21 cellular contexts compared by ENCODE assay signal in genomic region chr20:63612276-63612931, GRCh38. TPM values are rescaled to one million over a fixed set of nuclear protein-coding genes. Genes with fewer than 3 reads are reported as not detected.
DNase-seq lines count a peak whose midpoint lies in the region; ATAC-seq, FAIRE-seq and TF ChIP-seq lines count a peak whose summit lies in the region.
"Had no signal": no experiment of that assay in that cellular context is flagged by ENCODE, and none has a peak within 500 bp of the region (broad histone marks: within the 10 kb centered on the region; RNA-seq: fewer than 3 reads in every experiment).

No MANE protein-coding gene starts in this region.

- BruUV-seq in GM12878 (replicated peaks; lab: Mats Ljungman, UMichigan), result no TSS peak

- H3K4me2 ChIP-seq in GM12878 (ENCODE audit: control insufficient read depth, insufficient read depth), result no peak overlapping the region
- H3K4me2 ChIP-seq: PC-9 had no signal

- peaks cover 0 to 20% (median 11%) of the 10 kb centered on the region in 7 donors for H3K4me1 Mint-ChIP-seq in naive thymus-derived CD4-positive, alpha-beta T cell

- H3K27ac ChIP-seq in GM12878 (ENCODE audit: control insufficient read depth, insufficient read depth), result no peak overlapping the region
- H3K27ac ChIP-seq in naive thymus-derived CD4-positive, alpha-beta T cell (ENCODE audit: low read depth, low read length), result no peak overlapping the region
- H3K27ac ChIP-seq: coronary artery, PC-9, psoas muscle, VCaP had no signal

- no peak for TF ChIP-seq RAD21 in GM12878 (IDR thresholded peaks at IDR 0.05; ENCODE audit: insufficient read depth, low read depth, low read length)

- H3K79me2 ChIP-seq in GM12878 (ENCODE audit: control insufficient read depth, insufficient read depth, low read length), result peaks cover 1% of the 10 kb centered on the region

- no peaks in the 10 kb centered on the region for H3K27me3 Mint-ChIP-seq in naive thymus-derived CD4-positive, alpha-beta T cell
- H3K27me3 Mint-ChIP-seq: activated CD8-positive, alpha-beta T cell treated with anti-CD3 and anti-CD28 coated beads for 36 hours had no signal

- DNase-seq in D341Med (ENCODE audit: low spot score) (peak; percentile 21), NOMO-1 treated with dmso at 0.1 percent for 144 hours (lab: John Stamatoyannopoulos, UW; ENCODE audit: unreplicated experiment) (peak; percentile 93), GM12878 (ENCODE audit: low read depth, low spot score) (no peak), HuH-7.5 (ENCODE audit: low spot score) (no peak), NCI-H2029 treated with DMSO at 0.1 percent for 48 hours (lab: John Stamatoyannopoulos, UW) (no peak), NCI-H2227 treated with DMSO at 0.1 percent for 48 hours (lab: John Stamatoyannopoulos, UW) (no peak)
- DNase-seq in naive thymus-derived CD4-positive, alpha-beta T cell, result no peak
- DNase-seq: activated CD8-positive, alpha-beta T cell treated with anti-CD3 and anti-CD28 coated beads for 36 hours; DMS 273 treated with DMSO at 0.1 percent for 48 hours; KG1; NCI-H187; NCI-H524 treated with DMSO at 0.1 percent for 48 hours; PC-9; stimulated activated CD4-positive, alpha-beta T cell treated with anti-CD3 and anti-CD28 coated beads, Interleukin-15, amount 100 ng/mL, for 24 hours; SW 1271 had no signal

- no peak overlapping the region for H3K4me3 ChIP-seq in GM12878
- no peak overlapping the region for H3K4me3 ChIP-seq in naive thymus-derived CD4-positive, alpha-beta T cell (ENCODE audit: low read length)
- H3K4me3 ChIP-seq: coronary artery, PC-9, psoas muscle had no signal

- RAD21 ChIA-PET in GM12878 (lab: Charles Lee; ENCODE audit: unreplicated experiment), result interaction anchor here (0.9 kb wide), 1 partner anchor 29 kb away, joined by 3 read pairs; no protein-coding TSS in a partner anchor

- in situ Hi-C loops in GM12878 (cut with MboI), result no loop called here

- no peak for FAIRE-seq in GM12878 (lab: Jason Lieb, UNC)
- FAIRE-seq: islet of Langerhans had no signal

- ATAC-seq in GM12878, result no peak
- ATAC-seq in naive thymus-derived CD4-positive, alpha-beta T cell, result peak; percentile 84
- ATAC-seq in HG03342 (IDR thresholded peaks at IDR 0.05; ENCODE audit: unreplicated experiment), result no peak
- ATAC-seq: activated CD8-positive, alpha-beta T cell treated with anti-CD3 and anti-CD28 coated beads for 36 hours had no signal

- peaks cover 3 to 8% of the 10 kb centered on the region in 2 experiments; a peak in 3 of 4 replicates for H3K36me3 ChIP-seq in GM12878 (ENCODE audit: control insufficient read depth in 2 of 2, insufficient read depth in 2 of 2, low read length in 1 of 2)
- H3K36me3 ChIP-seq in naive thymus-derived CD4-positive, alpha-beta T cell (ENCODE audit: control insufficient read depth in 2 of 3, insufficient read depth in 3 of 3, low read length in 3 of 3), result peaks cover 0 to 43% (median 0%) of the 10 kb centered on the region in 3 experiments

- H3K36me3 Mint-ChIP-seq in naive thymus-derived CD4-positive, alpha-beta T cell, result peaks cover 0 to 37% (median 10%) of the 10 kb centered on the region in 5 donors

- no peak overlapping the region for H3K9ac ChIP-seq in GM12878 (ENCODE audit: control insufficient read depth, insufficient read depth, low read length)

- intact Hi-C loops in GM12878 (cut with micrococcal nuclease; ENCODE audit: unreplicated experiment), result no loop called here
- intact Hi-C loops in naive thymus-derived CD4-positive, alpha-beta T cell (cut with micrococcal nuclease), result no loop called here

- H4K20me1 ChIP-seq in GM12878 (ENCODE audit: control insufficient read depth, insufficient read depth), result no peaks in the 10 kb centered on the region

- POLR2A ChIA-PET in GM12878 (lab: Charles Lee), result interaction anchor here (0.5 to 1.4 kb wide), 2 partner anchors 30 to 37 kb away, joined by 3 read pairs; no protein-coding TSS in a partner anchor
- POLR2A ChIA-PET in naive thymus-derived CD4-positive, alpha-beta T cell (lab: Charles Lee), result interaction anchor here (0.7 to 2.6 kb wide), 5 partner anchors 10 to 30 kb away, joined by 3 to 8 read pairs (median 5); no protein-coding TSS in a partner anchor

- TF ChIP-seq EP300 in GM12878 (IDR thresholded peaks at IDR 0.05; ENCODE audit: borderline replicate concordance in 1 of 2, control insufficient read depth in 1 of 2, low read depth in 2 of 2, low read length in 2 of 2), result no peak

- H3K9me3 Mint-ChIP-seq in naive thymus-derived CD4-positive, alpha-beta T cell, result peaks cover 0 to 1% (median 0%) of the 10 kb centered on the region in 11 donors
- H3K9me3 Mint-ChIP-seq: activated CD8-positive, alpha-beta T cell treated with anti-CD3 and anti-CD28 coated beads for 36 hours; activated T-helper 1 cell treated with anti-CD3 and anti-CD28 coated beads, Interleukin-12 subunit alpha, Interleukin-12 subunit beta, Interleukin-2, Interleukin-4 antibody, amounts not matched to agents 30 ng/mL and 10 ng/mL and 1 ng/mL, durations not matched to agents 14 hours and 24 hours and 36 hours had no signal

- H3K27ac Mint-ChIP-seq in naive thymus-derived CD4-positive, alpha-beta T cell, result no peak overlapping the region
- H3K27ac Mint-ChIP-seq: activated CD8-positive, alpha-beta T cell treated with anti-CD3 and anti-CD28 coated beads for 36 hours; activated T-helper 1 cell treated with anti-CD3 and anti-CD28 coated beads, Interleukin-12 subunit alpha, Interleukin-12 subunit beta, Interleukin-2, Interleukin-4 antibody, amounts not matched to agents 30 ng/mL and 10 ng/mL and 1 ng/mL, durations not matched to agents 14 hours and 24 hours and 36 hours had no signal

- H3K27me3 ChIP-seq in GM12878 (replicated peaks in 1 of 2; ENCODE audit: control insufficient read depth in 2 of 2, insufficient read depth in 2 of 2, low read length in 1 of 2), result no peaks in the 10 kb centered on the region
- H3K27me3 ChIP-seq in naive thymus-derived CD4-positive, alpha-beta T cell (ENCODE audit: control insufficient read depth in 2 of 2, insufficient read depth in 2 of 2, low read length in 2 of 2), result no peaks in the 10 kb centered on the region

- H3K4me3 Mint-ChIP-seq in naive thymus-derived CD4-positive, alpha-beta T cell, result no peak overlapping the region
- H3K4me3 Mint-ChIP-seq: activated CD8-positive, alpha-beta T cell treated with anti-CD3 and anti-CD28 coated beads for 36 hours; activated T-helper 1 cell treated with anti-CD3 and anti-CD28 coated beads, Interleukin-12 subunit alpha, Interleukin-12 subunit beta, Interleukin-2, Interleukin-4 antibody, amounts not matched to agents 30 ng/mL and 10 ng/mL and 1 ng/mL, durations not matched to agents 14 hours and 24 hours and 36 hours had no signal

- TF ChIP-seq POLR2A in GM12878 (IDR thresholded peaks at IDR 0.05; ENCODE audit: low read depth, low read length), result 0 out of 2 replicates have a peak, but pooled peaks have one; percentile 29

- CTCF ChIA-PET in GM12878 (lab: Yijun Ruan, JAX), result no interaction called here
- CTCF ChIA-PET in naive thymus-derived CD4-positive, alpha-beta T cell (lab: Charles Lee), result interaction anchor here (0.6 to 2.5 kb wide), 4 partner anchors 15 to 74 kb away, joined by 3 to 9 read pairs (median 4); no protein-coding TSS in a partner anchor

- H3K9me3 ChIP-seq in GM12878 (replicated peaks; ENCODE audit: control insufficient read depth, insufficient read depth, low read length), result no peaks in the 10 kb centered on the region
- no peaks in the 10 kb centered on the region for H3K9me3 ChIP-seq in naive thymus-derived CD4-positive, alpha-beta T cell (ENCODE audit: control insufficient read depth in 2 of 3, low read length in 3 of 3)
- H3K9me3 ChIP-seq: psoas muscle had no signal

- no peak overlapping the region for H2AFZ ChIP-seq in GM12878 (ENCODE audit: control insufficient read depth, low read depth, low read length)
- H2AFZ ChIP-seq: PC-9 had no signal

- H3K4me1 ChIP-seq in GM12878 (ENCODE audit: control insufficient read depth, insufficient read depth, low read length), result peaks cover 5% of the 10 kb centered on the region
- H3K4me1 ChIP-seq in naive thymus-derived CD4-positive, alpha-beta T cell (ENCODE audit: control insufficient read depth in 2 of 2, insufficient read depth in 2 of 2, low read length in 2 of 2), result no peaks in the 10 kb centered on the region
- H3K4me1 ChIP-seq: psoas muscle had no signal

- TF ChIP-seq CTCF in GM12878 (IDR thresholded peaks at IDR 0.05 in 2 of 3, conservative IDR thresholded peaks at IDR 0.05 in 1 of 3; ENCODE audit: control insufficient read depth in 2 of 3, extremely low read depth in 1 of 3, insufficient read depth in 1 of 3, low read depth in 3 of 3, low read length in 3 of 3), result no peak

- SMC1A ChIA-PET in GM12878 (lab: Charles Lee; ENCODE audit: uncharacterized antibody, unreplicated experiment), result interaction anchor here (1.3 kb wide), 1 partner anchor 30 kb away, joined by 5 read pairs; no protein-coding TSS in a partner anchor

- 87% methylated on average over 20 of the region's 20 CpGs for WGBS in GM12878 (ENCODE audit: insufficient coverage, insufficient replicate concordance, low lambda C conversion rate, missing lambda C conversion rate)

RNA-seq across cellular contexts. Expression of gene GMEB2, which starts 14.5 kb away (rescaled TPM):
- 15.7 and 19.8 TPM in 2 replicates for total RNA-seq in GM12878 (2013; cell fraction: nucleolus; rRNA removed)
- total RNA-seq in GM12878 (2014; rRNA removed) (14.8 and 15.1 TPM in 2 replicates), GM12878 (2014; rRNA removed; fragmentation: Illumina TruSeq; extraction: Trizol) (4.9 and 5.2 TPM in 2 replicates), GM12878 (2021) (13.3 and 14.8 TPM in 2 replicates)
- polyA plus RNA-seq in GM12878 (2011; ENCODE audit: low read depth), result 3.9 TPM
- polyA plus RNA-seq in GM12878 (2011; rRNA removed) (6.9 and 10.8 TPM in 2 replicates), GM12878 (2014; fragmentation: Illumina TruSeq; extraction: Trizol) (3.1 and 5.4 TPM in 2 replicates), GM12878 (2014; fragmentation: Nextera tagmentation; extraction: Ambion mirVana) (under 1 TPM; 0.08 to 0.27 TPM), GM12878 (2014; rRNA removed) (12.7 and 14.2 TPM in 2 replicates), GM12878 (2016; fragmentation: Nextera tagmentation; extraction: Ambion mirVana) (1 to 10 TPM; 3.4 to 8.3 TPM)
- 12.9 and 14.5 TPM in 2 replicates for polyA plus RNA-seq in GM12878 (2011; cell fraction: cytosol; rRNA removed)
- 36.3 and 38.7 TPM in 2 replicates for polyA plus RNA-seq in GM12878 (2011; cell fraction: nucleus; rRNA removed)
- 10.0 and 11.3 TPM in 2 replicates for polyA plus RNA-seq in GM12878 (2012)
- 6.2 and 10.8 TPM in 2 replicates for polyA minus RNA-seq in GM12878 (2011; rRNA and poly(A)+ RNA removed)
- polyA minus RNA-seq in GM12878 (2011; cell fraction: cytosol; rRNA and poly(A)+ RNA removed), result 5.2 and 5.7 TPM in 2 replicates
- 5.2 and 7.2 TPM in 2 replicates for polyA minus RNA-seq in GM12878 (2011; cell fraction: nucleus; rRNA and poly(A)+ RNA removed)
- total RNA-seq in naive thymus-derived CD4-positive, alpha-beta T cell, result 10 to 100 TPM; 17.4 to 30.2 (median 24.6) TPM
- 10 to 100 TPM; 11.0 to 21.9 TPM for polyA plus RNA-seq in naive thymus-derived CD4-positive, alpha-beta T cell

RNA-seq across cellular contexts. Expression of gene HELZ2, which starts 38.4 kb away (rescaled TPM):
- total RNA-seq in GM12878 (2013; cell fraction: nucleolus; rRNA removed), result 68.5 and 92.6 TPM in 2 replicates
- 19.9 and 22.1 TPM in 2 replicates for total RNA-seq in GM12878 (2014; rRNA removed)
- total RNA-seq in GM12878 (2014; rRNA removed; fragmentation: Illumina TruSeq; extraction: Trizol), result 6.7 and 7.1 TPM in 2 replicates
- total RNA-seq in GM12878 (2021), result 33.3 and 36.9 TPM in 2 replicates
- polyA plus RNA-seq in GM12878 (2011; ENCODE audit: low read depth), result 5.4 TPM
- polyA plus RNA-seq in GM12878 (2011; rRNA removed), result 8.3 and 17.2 TPM in 2 replicates
- polyA plus RNA-seq in GM12878 (2011; cell fraction: cytosol; rRNA removed), result 15.6 and 31.4 TPM in 2 replicates
- polyA plus RNA-seq in GM12878 (2011; cell fraction: nucleus; rRNA removed), result 82.5 and 82.6 TPM in 2 replicates
- 12.4 and 21.7 TPM in 2 replicates for polyA plus RNA-seq in GM12878 (2012)
- 0.73 and 5.7 TPM in 2 replicates for polyA plus RNA-seq in GM12878 (2014; fragmentation: Illumina TruSeq; extraction: Trizol)
- under 1 TPM; 0.05 to 0.08 TPM for polyA plus RNA-seq in GM12878 (2014; fragmentation: Nextera tagmentation; extraction: Ambion mirVana)
- 21.1 and 23.0 TPM in 2 replicates for polyA plus RNA-seq in GM12878 (2014; rRNA removed)
- 1 to 10 TPM; 1.8 to 1.9 TPM for polyA plus RNA-seq in GM12878 (2016; fragmentation: Nextera tagmentation; extraction: Ambion mirVana)
- polyA minus RNA-seq in GM12878 (2011; rRNA and poly(A)+ RNA removed), result 36.1 and 73.4 TPM in 2 replicates
- 43.2 and 44.7 TPM in 2 replicates for polyA minus RNA-seq in GM12878 (2011; cell fraction: cytosol; rRNA and poly(A)+ RNA removed)
- 64.3 and 105 TPM in 2 replicates for polyA minus RNA-seq in GM12878 (2011; cell fraction: nucleus; rRNA and poly(A)+ RNA removed)
- total RNA-seq in naive thymus-derived CD4-positive, alpha-beta T cell, result 100 to 1,000 TPM in 1 of 5 experiments, 10 to 100 TPM in 4; 24.4 to 102 (median 42.1) TPM
- polyA plus RNA-seq in naive thymus-derived CD4-positive, alpha-beta T cell, result 1 to 10 TPM; 3.8 to 5.8 TPM

RNA-seq across cellular contexts. Expression of gene STMN3, which starts 40.8 kb away (rescaled TPM):
- 5.0 and 5.2 TPM in 2 replicates for total RNA-seq in GM12878 (2013; cell fraction: nucleolus; rRNA removed)
- total RNA-seq in GM12878 (2014; rRNA removed) (2.1 and 3.6 TPM in 2 replicates), GM12878 (2014; rRNA removed; fragmentation: Illumina TruSeq; extraction: Trizol) (0.64 and 0.81 TPM in 2 replicates), GM12878 (2021) (2.1 and 2.5 TPM in 2 replicates)
- polyA plus RNA-seq in GM12878 (2011; ENCODE audit: low read depth), result 0.91 TPM
- polyA plus RNA-seq in GM12878 (2011; rRNA removed) (0.97 and 1.4 TPM in 2 replicates), GM12878 (2014; fragmentation: Illumina TruSeq; extraction: Trizol) (0.08 and 0.22 TPM in 2 replicates), GM12878 (2014; fragmentation: Nextera tagmentation; extraction: Ambion mirVana) (under 1 TPM in 1 of 2 experiments, not detected in 1; 0.09 TPM), GM12878 (2014; rRNA removed) (2.3 and 2.5 TPM in 2 replicates), GM12878 (2016; fragmentation: Nextera tagmentation; extraction: Ambion mirVana) (1 to 10 TPM; 1.0 to 1.5 TPM)
- polyA plus RNA-seq in GM12878 (2011; cell fraction: cytosol; rRNA removed), result 1.6 and 3.8 TPM in 2 replicates
- polyA plus RNA-seq in GM12878 (2011; cell fraction: nucleus; rRNA removed), result 23.1 and 27.7 TPM in 2 replicates
- polyA plus RNA-seq in GM12878 (2012), result 2.3 and 2.5 TPM in 2 replicates
- 0.80 and 0.93 TPM in 2 replicates for polyA minus RNA-seq in GM12878 (2011; rRNA and poly(A)+ RNA removed)
- polyA minus RNA-seq in GM12878 (2011; cell fraction: cytosol; rRNA and poly(A)+ RNA removed), result 0.67 and 0.83 TPM in 2 replicates
- 1.5 and 1.7 TPM in 2 replicates for polyA minus RNA-seq in GM12878 (2011; cell fraction: nucleus; rRNA and poly(A)+ RNA removed)
- total RNA-seq in naive thymus-derived CD4-positive, alpha-beta T cell, result 100 to 1,000 TPM in 2 of 5 experiments, 10 to 100 TPM in 3; 34.2 to 122 (median 70.3) TPM
- 10 to 100 TPM; 33.5 to 37.0 TPM for polyA plus RNA-seq in naive thymus-derived CD4-positive, alpha-beta T cell

RNA-seq across cellular contexts. Expression of gene RTEL1, which starts 45.7 kb away (rescaled TPM):
- total RNA-seq in GM12878 (2013; cell fraction: nucleolus; rRNA removed), result 62.9 and 77.1 TPM in 2 replicates
- total RNA-seq in GM12878 (2014; rRNA removed), result 14.5 and 18.0 TPM in 2 replicates
- total RNA-seq in GM12878 (2014; rRNA removed; fragmentation: Illumina TruSeq; extraction: Trizol), result 5.0 and 5.9 TPM in 2 replicates
- 29.5 and 37.2 TPM in 2 replicates for total RNA-seq in GM12878 (2021)
- polyA plus RNA-seq in GM12878 (2011; ENCODE audit: low read depth), result 2.8 TPM
- polyA plus RNA-seq in GM12878 (2011; rRNA removed), result 7.5 and 14.9 TPM in 2 replicates
- polyA plus RNA-seq in GM12878 (2011; cell fraction: cytosol; rRNA removed), result 8.0 and 11.8 TPM in 2 replicates
- 126 and 149 TPM in 2 replicates for polyA plus RNA-seq in GM12878 (2011; cell fraction: nucleus; rRNA removed)
- polyA plus RNA-seq in GM12878 (2012), result 7.2 and 10.1 TPM in 2 replicates
- 3.9 and 7.7 TPM in 2 replicates for polyA plus RNA-seq in GM12878 (2014; fragmentation: Illumina TruSeq; extraction: Trizol)
- under 1 TPM in 1 of 2 experiments, not detected in 1; 0.40 TPM for polyA plus RNA-seq in GM12878 (2014; fragmentation: Nextera tagmentation; extraction: Ambion mirVana)
- polyA plus RNA-seq in GM12878 (2014; rRNA removed), result 15.8 and 16.8 TPM in 2 replicates
- polyA plus RNA-seq in GM12878 (2016; fragmentation: Nextera tagmentation; extraction: Ambion mirVana), result 10 to 100 TPM; 15.6 to 17.0 TPM
- 19.0 and 22.7 TPM in 2 replicates for polyA minus RNA-seq in GM12878 (2011; rRNA and poly(A)+ RNA removed)
- polyA minus RNA-seq in GM12878 (2011; cell fraction: cytosol; rRNA and poly(A)+ RNA removed), result 6.0 and 6.1 TPM in 2 replicates
- polyA minus RNA-seq in GM12878 (2011; cell fraction: nucleus; rRNA and poly(A)+ RNA removed), result 35.8 and 62.4 TPM in 2 replicates
- total RNA-seq in naive thymus-derived CD4-positive, alpha-beta T cell, result 10 to 100 TPM; 28.4 to 47.2 (median 32.4) TPM
- polyA plus RNA-seq in naive thymus-derived CD4-positive, alpha-beta T cell, result 1 to 10 TPM; 1.9 to 8.6 TPM

RNA-seq across cellular contexts. Expression of gene FNDC11, which starts 58.4 kb away (rescaled TPM):
- 0.81 and 1.9 TPM in 2 replicates for total RNA-seq in GM12878 (2013; cell fraction: nucleolus; rRNA removed)
- total RNA-seq in GM12878 (2014; rRNA removed) (0.40 and 0.54 TPM in 2 replicates), GM12878 (2014; rRNA removed; fragmentation: Illumina TruSeq; extraction: Trizol) (0.09 TPM in 1 of 2 replicates, not detected in the other), GM12878 (2021) (0.72 and 0.77 TPM in 2 replicates)
- polyA plus RNA-seq in GM12878 (2011; ENCODE audit: low read depth), result not detected
- polyA plus RNA-seq in GM12878 (2011; rRNA removed) (0.26 and 0.31 TPM in 2 replicates), GM12878 (2014; fragmentation: Illumina TruSeq; extraction: Trizol) (0.09 TPM in 1 of 2 replicates, not detected in the other), GM12878 (2014; fragmentation: Nextera tagmentation; extraction: Ambion mirVana) (not detected), GM12878 (2014; rRNA removed) (0.37 and 1.0 TPM in 2 replicates), GM12878 (2016; fragmentation: Nextera tagmentation; extraction: Ambion mirVana) (under 1 TPM; 0.24 to 0.37 TPM)
- polyA plus RNA-seq in GM12878 (2011; cell fraction: cytosol; rRNA removed), result 0.93 and 1.2 TPM in 2 replicates
- 5.7 and 6.0 TPM in 2 replicates for polyA plus RNA-seq in GM12878 (2011; cell fraction: nucleus; rRNA removed)
- polyA plus RNA-seq in GM12878 (2012), result 0.24 and 0.52 TPM in 2 replicates
- 0.37 and 0.62 TPM in 2 replicates for polyA minus RNA-seq in GM12878 (2011; rRNA and poly(A)+ RNA removed)
- 0.80 TPM in 1 of 2 replicates, not detected in the other for polyA minus RNA-seq in GM12878 (2011; cell fraction: cytosol; rRNA and poly(A)+ RNA removed)
- polyA minus RNA-seq in GM12878 (2011; cell fraction: nucleus; rRNA and poly(A)+ RNA removed), result 1.2 and 1.5 TPM in 2 replicates
- total RNA-seq in naive thymus-derived CD4-positive, alpha-beta T cell, result 1 to 10 TPM in 1 of 5 experiments, under 1 TPM in 4; 0.30 to 1.2 (median 0.32) TPM
- polyA plus RNA-seq in naive thymus-derived CD4-positive, alpha-beta T cell, result under 1 TPM; 0.22 to 0.90 TPM

Comparison
In these comparisons a context has a peak if more than half of its experiments do, and no peak if none do; other contexts are left out.
1. DNase-seq: peak in D341Med (single experiment) and NOMO-1 treated with dmso at 0.1 percent for 144 hours (single experiment); none in GM12878 (single experiment), naive thymus-derived CD4-positive, alpha-beta T cell (0 of 9), HuH-7.5 (single experiment), NCI-H2029 treated with DMSO at 0.1 percent for 48 hours (single experiment) and NCI-H2227 treated with DMSO at 0.1 percent for 48 hours (single experiment).
2. RNA of gene STMN3, which starts 40.8 kb away (total RNA-seq): 34.2 to 122 TPM in naive thymus-derived CD4-positive, alpha-beta T cell; 0.64 to 5.2 TPM in GM12878; every median in the first group is over 4 times any median in the second.